32 cellular contexts compared by ENCODE assay signal in the genomic region with DNA sequence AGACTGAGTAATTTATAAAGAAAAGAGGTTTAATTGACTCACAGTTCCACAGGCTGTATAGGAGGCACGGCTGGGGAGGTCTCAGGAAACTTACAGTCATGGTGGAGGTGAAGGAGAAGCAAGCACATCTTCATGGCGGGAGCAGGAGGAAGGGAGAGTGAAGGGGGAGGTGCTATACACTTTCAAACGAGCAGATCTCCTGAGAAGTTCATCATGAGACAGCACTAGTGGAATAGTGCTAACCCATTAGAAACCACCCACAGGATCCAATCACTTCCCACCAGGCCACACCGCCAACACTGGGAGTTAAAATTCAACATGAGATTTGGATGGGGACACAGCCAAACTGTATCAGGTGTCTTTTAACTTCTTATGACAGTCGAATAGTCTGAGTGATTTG.
"Had no signal": no experiment of that assay in that cellular context is flagged by ENCODE, and none has a peak within 500 bp of the region (broad histone marks: within the 10 kb centered on the region; RNA-seq: fewer than 3 reads in every experiment).

No MANE protein-coding gene starts in this region.

- FAIRE-seq: urothelium cell line had no signal

- H3K9ac ChIP-seq: parathyroid adenoma had no signal

- H3K79me2 ChIP-seq: parathyroid adenoma had no signal

- H3K4me3 Mint-ChIP-seq: naive thymus-derived CD8-positive, alpha-beta T cell; natural killer cell treated with Interleukin-12 subunit alpha and Interleukin-12 subunit beta and Interleukin-15 and Interleukin-18, amount 100 ng/mL, for 72 hours; nephron progenitor cell; neural crest cell; stimulated activated memory B cell treated with anti-CD40 and anti-IgM and Interleukin-4, amounts not matched to agents 10 μg/mL and 1 μg/mL and 100 μg/mL, for 72 hours; stimulated activated naive CD8-positive, alpha-beta T cell treated with anti-CD3 and anti-CD28 coated beads, Interleukin-15, amount 100 ng/mL, for 72 hours had no signal

- H2AFZ ChIP-seq: parathyroid adenoma had no signal

- H3K36me3 Mint-ChIP-seq: naive thymus-derived CD8-positive, alpha-beta T cell; natural killer cell treated with Interleukin-12 subunit alpha and Interleukin-12 subunit beta and Interleukin-15 and Interleukin-18, amount 100 ng/mL, for 72 hours; stimulated activated memory B cell treated with anti-CD40 and anti-IgM and Interleukin-4, amounts not matched to agents 10 μg/mL and 1 μg/mL and 100 μg/mL, for 72 hours had no signal

- H3K36me3 ChIP-seq: ovary, right lobe of liver, sigmoid colon, spleen, suprapubic skin, tibial artery, transverse colon, upper lobe of left lung, vagina had no signal

- H3K27ac Mint-ChIP-seq: natural killer cell treated with Interleukin-12 subunit alpha and Interleukin-12 subunit beta and Interleukin-15 and Interleukin-18, amount 100 ng/mL, for 72 hours; nephron progenitor cell; progenitor cell of endocrine pancreas; stimulated activated memory B cell treated with anti-CD40 and anti-IgM and Interleukin-4, amounts not matched to agents 10 μg/mL and 1 μg/mL and 100 μg/mL, for 72 hours; stimulated activated naive CD8-positive, alpha-beta T cell treated with anti-CD3 and anti-CD28 coated beads, Interleukin-15, amount 100 ng/mL, for 72 hours had no signal

- H3K9me3 Mint-ChIP-seq: naive thymus-derived CD8-positive, alpha-beta T cell; nephron progenitor cell; neural crest cell; stimulated activated naive CD8-positive, alpha-beta T cell treated with anti-CD3 and anti-CD28 coated beads, Interleukin-15, amount 100 ng/mL, for 72 hours had no signal

- ATAC-seq: natural killer cell treated with Interleukin-12 subunit alpha and Interleukin-12 subunit beta and Interleukin-15 and Interleukin-18, amount 100 ng/mL, for 72 hours; psoas muscle; right cardiac atrium; right lobe of liver; stimulated activated memory B cell treated with anti-CD40 and anti-IgM and Interleukin-4, amounts not matched to agents 10 μg/mL and 1 μg/mL and 100 μg/mL, for 72 hours; stimulated activated naive CD8-positive, alpha-beta T cell treated with anti-CD3 and anti-CD28 coated beads, Interleukin-15, amount 100 ng/mL, for 72 hours; stimulated activated naive CD8-positive, alpha-beta T cell treated with anti-CD3 and anti-CD28 coated beads, Interleukin-15, Interleukin-2, amounts not matched to agents 100 U/mL and 50 U/mL, for 24 hours had no signal

- H3K4me3 ChIP-seq: ovary, psoas muscle, right lobe of liver, sigmoid colon, smooth muscle cell, spleen, suprapubic skin, testis, tibial artery, transverse colon, upper lobe of left lung, vagina had no signal

- H3K4me1 ChIP-seq: parathyroid adenoma, psoas muscle, right lobe of liver, sigmoid colon, spleen, suprapubic skin, testis, tibial artery, transverse colon, upper lobe of left lung, vagina had no signal

- H3K4me2 ChIP-seq: smooth muscle cell had no signal

- H3K9me3 ChIP-seq: ovary, psoas muscle, right lobe of liver, sigmoid colon, spleen, suprapubic skin, testis, tibial artery, transverse colon, upper lobe of left lung, vagina had no signal

- H3K4me1 Mint-ChIP-seq: naive thymus-derived CD8-positive, alpha-beta T cell; nephron progenitor cell; neural crest cell; stimulated activated memory B cell treated with anti-CD40 and anti-IgM and Interleukin-4, amounts not matched to agents 10 μg/mL and 1 μg/mL and 100 μg/mL, for 72 hours; stimulated activated naive CD8-positive, alpha-beta T cell treated with anti-CD3 and anti-CD28 coated beads, Interleukin-15, amount 100 ng/mL, for 72 hours had no signal

- H3K27me3 ChIP-seq: ovary, right lobe of liver, sigmoid colon, spleen, suprapubic skin, testis, tibial artery, transverse colon, upper lobe of left lung, vagina had no signal

- H3K27ac ChIP-seq: ovary, parathyroid adenoma, psoas muscle, right lobe of liver, sigmoid colon, spleen, suprapubic skin, testis, tibial artery, transverse colon, upper lobe of left lung, vagina had no signal

- DNase-seq: naive thymus-derived CD8-positive, alpha-beta T cell; nephron progenitor cell; occipital lobe; ovary; posterior cingulate gyrus; psoas muscle; right cardiac atrium; right lobe of liver; sigmoid colon; spleen; stimulated activated CD4-positive, alpha-beta T cell treated with anti-CD3 and anti-CD28 coated beads, Interleukin-12 subunit alpha, Interleukin-12 subunit beta, amount 100 ng/mL, for 4 hours; stimulated activated CD4-positive, alpha-beta T cell treated with anti-CD3 and anti-CD28 coated beads, Interleukin-1b, Interleukin-23, amount 100 ng/mL, for 48 hours; stimulated activated CD4-positive, alpha-beta T cell treated with anti-CD3 and anti-CD28 coated beads, Interleukin-4, amount 100 ng/mL, for 1 hour; stimulated activated CD4-positive, alpha-beta T cell treated with anti-CD3 and anti-CD28 coated beads, Interleukin-4, amount 100 ng/mL, for 4 hours; stimulated activated CD8-positive, alpha-beta memory T cell treated with anti-CD3 and anti-CD28 coated beads, Interleukin-4, amount 100 ng/mL, for 48 hours; stimulated activated naive CD4-positive, alpha-beta T cell; stimulated activated naive CD8-positive, alpha-beta T cell treated with anti-CD3 and anti-CD28 coated beads, Interleukin-15, amount 100 ng/mL, for 72 hours; stimulated activated naive CD8-positive, alpha-beta T cell treated with anti-CD3 and anti-CD28 coated beads, Interleukin-15, Interleukin-2, amounts not matched to agents 100 U/mL and 50 U/mL, for 24 hours; substantia nigra; testis; tibial artery; transverse colon; upper lobe of left lung had no signal

- H3K27me3 Mint-ChIP-seq: natural killer cell treated with Interleukin-12 subunit alpha and Interleukin-12 subunit beta and Interleukin-15 and Interleukin-18, amount 100 ng/mL, for 72 hours; progenitor cell of endocrine pancreas; stimulated activated memory B cell treated with anti-CD40 and anti-IgM and Interleukin-4, amounts not matched to agents 10 μg/mL and 1 μg/mL and 100 μg/mL, for 72 hours; stimulated activated naive CD8-positive, alpha-beta T cell treated with anti-CD3 and anti-CD28 coated beads, Interleukin-15, amount 100 ng/mL, for 72 hours had no signal
